In genomic region chr2:199718074-199718473, GRCh38 we compare ENCODE assay signal across 1 cellular context.
A peak's percentile ranks its signal among the peaks of the same experiment; 100 is the strongest.
TF ChIP-seq lines count a peak whose summit lies in the region.

No MANE protein-coding gene starts in this region.

TF ChIP-seq in HepG2, 621 proteins besides CTCF, POLR2A, EP300 and RAD21 (continued from another document and continues in another):
- TF ChIP-seq, protein P1, sequence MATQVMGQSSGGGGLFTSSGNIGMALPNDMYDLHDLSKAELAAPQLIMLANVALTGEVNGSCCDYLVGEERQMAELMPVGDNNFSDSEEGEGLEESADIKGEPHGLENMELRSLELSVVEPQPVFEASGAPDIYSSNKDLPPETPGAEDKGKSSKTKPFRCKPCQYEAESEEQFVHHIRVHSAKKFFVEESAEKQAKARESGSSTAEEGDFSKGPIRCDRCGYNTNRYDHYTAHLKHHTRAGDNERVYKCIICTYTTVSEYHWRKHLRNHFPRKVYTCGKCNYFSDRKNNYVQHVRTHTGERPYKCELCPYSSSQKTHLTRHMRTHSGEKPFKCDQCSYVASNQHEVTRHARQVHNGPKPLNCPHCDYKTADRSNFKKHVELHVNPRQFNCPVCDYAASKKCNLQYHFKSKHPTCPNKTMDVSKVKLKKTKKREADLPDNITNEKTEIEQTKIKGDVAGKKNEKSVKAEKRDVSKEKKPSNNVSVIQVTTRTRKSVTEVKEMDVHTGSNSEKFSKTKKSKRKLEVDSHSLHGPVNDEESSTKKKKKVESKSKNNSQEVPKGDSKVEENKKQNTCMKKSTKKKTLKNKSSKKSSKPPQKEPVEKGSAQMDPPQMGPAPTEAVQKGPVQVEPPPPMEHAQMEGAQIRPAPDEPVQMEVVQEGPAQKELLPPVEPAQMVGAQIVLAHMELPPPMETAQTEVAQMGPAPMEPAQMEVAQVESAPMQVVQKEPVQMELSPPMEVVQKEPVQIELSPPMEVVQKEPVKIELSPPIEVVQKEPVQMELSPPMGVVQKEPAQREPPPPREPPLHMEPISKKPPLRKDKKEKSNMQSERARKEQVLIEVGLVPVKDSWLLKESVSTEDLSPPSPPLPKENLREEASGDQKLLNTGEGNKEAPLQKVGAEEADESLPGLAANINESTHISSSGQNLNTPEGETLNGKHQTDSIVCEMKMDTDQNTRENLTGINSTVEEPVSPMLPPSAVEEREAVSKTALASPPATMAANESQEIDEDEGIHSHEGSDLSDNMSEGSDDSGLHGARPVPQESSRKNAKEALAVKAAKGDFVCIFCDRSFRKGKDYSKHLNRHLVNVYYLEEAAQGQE (IDR thresholded peaks at IDR 0.05; ENCODE audit: borderline replicate concordance in 1 of 2, low read depth in 1 of 2, low read length in 2 of 2) = peak in 1 of 2 experiments; percentile 38; a peak in 1 of 4 replicates
- TF ChIP-seq, protein P2, sequence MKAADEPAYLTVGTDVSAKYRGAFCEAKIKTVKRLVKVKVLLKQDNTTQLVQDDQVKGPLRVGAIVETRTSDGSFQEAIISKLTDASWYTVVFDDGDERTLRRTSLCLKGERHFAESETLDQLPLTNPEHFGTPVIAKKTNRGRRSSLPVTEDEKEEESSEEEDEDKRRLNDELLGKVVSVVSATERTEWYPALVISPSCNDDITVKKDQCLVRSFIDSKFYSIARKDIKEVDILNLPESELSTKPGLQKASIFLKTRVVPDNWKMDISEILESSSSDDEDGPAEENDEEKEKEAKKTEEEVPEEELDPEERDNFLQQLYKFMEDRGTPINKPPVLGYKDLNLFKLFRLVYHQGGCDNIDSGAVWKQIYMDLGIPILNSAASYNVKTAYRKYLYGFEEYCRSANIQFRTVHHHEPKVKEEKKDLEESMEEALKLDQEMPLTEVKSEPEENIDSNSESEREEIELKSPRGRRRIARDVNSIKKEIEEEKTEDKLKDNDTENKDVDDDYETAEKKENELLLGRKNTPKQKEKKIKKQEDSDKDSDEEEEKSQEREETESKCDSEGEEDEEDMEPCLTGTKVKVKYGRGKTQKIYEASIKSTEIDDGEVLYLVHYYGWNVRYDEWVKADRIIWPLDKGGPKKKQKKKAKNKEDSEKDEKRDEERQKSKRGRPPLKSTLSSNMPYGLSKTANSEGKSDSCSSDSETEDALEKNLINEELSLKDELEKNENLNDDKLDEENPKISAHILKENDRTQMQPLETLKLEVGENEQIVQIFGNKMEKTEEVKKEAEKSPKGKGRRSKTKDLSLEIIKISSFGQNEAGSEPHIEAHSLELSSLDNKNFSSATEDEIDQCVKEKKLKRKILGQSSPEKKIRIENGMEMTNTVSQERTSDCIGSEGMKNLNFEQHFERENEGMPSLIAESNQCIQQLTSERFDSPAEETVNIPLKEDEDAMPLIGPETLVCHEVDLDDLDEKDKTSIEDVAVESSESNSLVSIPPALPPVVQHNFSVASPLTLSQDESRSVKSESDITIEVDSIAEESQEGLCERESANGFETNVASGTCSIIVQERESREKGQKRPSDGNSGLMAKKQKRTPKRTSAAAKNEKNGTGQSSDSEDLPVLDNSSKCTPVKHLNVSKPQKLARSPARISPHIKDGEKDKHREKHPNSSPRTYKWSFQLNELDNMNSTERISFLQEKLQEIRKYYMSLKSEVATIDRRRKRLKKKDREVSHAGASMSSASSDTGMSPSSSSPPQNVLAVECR (CRISPR knock-in tag; IDR thresholded peaks at IDR 0.05; ENCODE audit: borderline replicate concordance) = no peak
- TF ChIP-seq CC2D1A (CRISPR knock-in tag; IDR thresholded peaks at IDR 0.05) = no peak
- no peak for TF ChIP-seq RFX5 (IDR thresholded peaks at IDR 0.05; ENCODE audit: low read depth, low read length)
- no peak for TF ChIP-seq ZNF607 (CRISPR knock-in tag; IDR thresholded peaks at IDR 0.05; ENCODE audit: borderline replicate concordance)
- TF ChIP-seq GABPA (IDR thresholded peaks at IDR 0.05; ENCODE audit: low read depth, low read length) = no peak
- no peak for TF ChIP-seq GABPA (CRISPR knock-in tag; IDR thresholded peaks at IDR 0.05; ENCODE audit: low read depth)
- TF ChIP-seq ZNF746 (CRISPR knock-in tag; IDR thresholded peaks at IDR 0.05) = no peak
- TF ChIP-seq GZF1 (CRISPR knock-in tag; IDR thresholded peaks at IDR 0.05) = 0 out of 2 replicates have a peak, but pooled peaks have one; percentile 62
- no peak for TF ChIP-seq KLF9 (CRISPR knock-in tag; IDR thresholded peaks at IDR 0.05; ENCODE audit: low read depth)
- TF ChIP-seq KLF6 (CRISPR knock-in tag; IDR thresholded peaks at IDR 0.05) = no peak
- no peak for TF ChIP-seq RXRB (CRISPR knock-in tag; IDR thresholded peaks at IDR 0.05; ENCODE audit: borderline replicate concordance)
- no peak for TF ChIP-seq HCFC1 (IDR thresholded peaks at IDR 0.05; ENCODE audit: low read depth, low read length)
- TF ChIP-seq ZNF362 (CRISPR knock-in tag; IDR thresholded peaks at IDR 0.05; ENCODE audit: borderline replicate concordance) = peak; percentile 86; the same call in 1 of the 2 replicates
- TF ChIP-seq ZNF792 (CRISPR knock-in tag; IDR thresholded peaks at IDR 0.05) = 0 out of 2 replicates have a peak, but pooled peaks have one; percentile 35
- no peak for TF ChIP-seq ZNF547 (CRISPR knock-in tag; IDR thresholded peaks at IDR 0.05)
- TF ChIP-seq NFYC (CRISPR knock-in tag; IDR thresholded peaks at IDR 0.05) = no peak
- no peak for TF ChIP-seq HMGXB3 (CRISPR knock-in tag; IDR thresholded peaks at IDR 0.05; ENCODE audit: borderline replicate concordance)
- TF ChIP-seq ARHGAP35 (CRISPR knock-in tag; IDR thresholded peaks at IDR 0.05; ENCODE audit: borderline replicate concordance) = no peak
- TF ChIP-seq ZNF350 (CRISPR knock-in tag; IDR thresholded peaks at IDR 0.05; ENCODE audit: borderline replicate concordance, low read depth) = no peak
- TF ChIP-seq KDM2A (CRISPR knock-in tag; IDR thresholded peaks at IDR 0.05; ENCODE audit: borderline replicate concordance, low read depth) = no peak
- no peak for TF ChIP-seq ZZZ3 (CRISPR knock-in tag; IDR thresholded peaks at IDR 0.05; ENCODE audit: borderline replicate concordance)
- no peak for TF ChIP-seq MXD4 (CRISPR knock-in tag; IDR thresholded peaks at IDR 0.05)
- no peak for TF ChIP-seq PAF1 (CRISPR knock-in tag; IDR thresholded peaks at IDR 0.05)
- TF ChIP-seq ZSCAN29 (CRISPR knock-in tag; conservative IDR thresholded peaks at IDR 0.05) = peak; percentile 73; the same call in 1 of the 2 replicates
- TF ChIP-seq, protein P3, sequence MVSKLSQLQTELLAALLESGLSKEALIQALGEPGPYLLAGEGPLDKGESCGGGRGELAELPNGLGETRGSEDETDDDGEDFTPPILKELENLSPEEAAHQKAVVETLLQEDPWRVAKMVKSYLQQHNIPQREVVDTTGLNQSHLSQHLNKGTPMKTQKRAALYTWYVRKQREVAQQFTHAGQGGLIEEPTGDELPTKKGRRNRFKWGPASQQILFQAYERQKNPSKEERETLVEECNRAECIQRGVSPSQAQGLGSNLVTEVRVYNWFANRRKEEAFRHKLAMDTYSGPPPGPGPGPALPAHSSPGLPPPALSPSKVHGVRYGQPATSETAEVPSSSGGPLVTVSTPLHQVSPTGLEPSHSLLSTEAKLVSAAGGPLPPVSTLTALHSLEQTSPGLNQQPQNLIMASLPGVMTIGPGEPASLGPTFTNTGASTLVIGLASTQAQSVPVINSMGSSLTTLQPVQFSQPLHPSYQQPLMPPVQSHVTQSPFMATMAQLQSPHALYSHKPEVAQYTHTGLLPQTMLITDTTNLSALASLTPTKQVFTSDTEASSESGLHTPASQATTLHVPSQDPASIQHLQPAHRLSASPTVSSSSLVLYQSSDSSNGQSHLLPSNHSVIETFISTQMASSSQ (IDR thresholded peaks at IDR 0.05; ENCODE audit: low read depth) = 0 out of 2 replicates have a peak, but pooled peaks have one; percentile 16
- TF ChIP-seq, protein P3 (CRISPR knock-in tag; IDR thresholded peaks at IDR 0.05; ENCODE audit: borderline replicate concordance) = no peak
- TF ChIP-seq ZNF10 (CRISPR knock-in tag; IDR thresholded peaks at IDR 0.05; ENCODE audit: borderline replicate concordance, low read depth) = no peak
- no peak for TF ChIP-seq DRAP1 (CRISPR knock-in tag; IDR thresholded peaks at IDR 0.05)
- TF ChIP-seq DPF2 (CRISPR knock-in tag; IDR thresholded peaks at IDR 0.05; ENCODE audit: borderline replicate concordance, low read depth) = peak; percentile 40; the same call in 1 of the 2 replicates
- no peak for TF ChIP-seq NR2F2 (IDR thresholded peaks at IDR 0.05; ENCODE audit: borderline replicate concordance, low read depth)
- no peak for TF ChIP-seq ZFP1 (CRISPR knock-in tag; IDR thresholded peaks at IDR 0.05)
- TF ChIP-seq KLF13 (CRISPR knock-in tag; IDR thresholded peaks at IDR 0.05) = no peak
- TF ChIP-seq ZNF549 (CRISPR knock-in tag; IDR thresholded peaks at IDR 0.05) = peak; percentile 31; the same call in 1 of the 2 replicates
- TF ChIP-seq ZNF382 (CRISPR knock-in tag; IDR thresholded peaks at IDR 0.05; ENCODE audit: borderline replicate concordance) = no peak
- TF ChIP-seq ZNF564 (CRISPR knock-in tag; IDR thresholded peaks at IDR 0.05) = 0 out of 2 replicates have a peak, but pooled peaks have one; percentile 51
- TF ChIP-seq YY1 (IDR thresholded peaks at IDR 0.05; ENCODE audit: insufficient read depth, insufficient replicate concordance, low read depth, low read length) = no peak
- TF ChIP-seq, protein P4, sequence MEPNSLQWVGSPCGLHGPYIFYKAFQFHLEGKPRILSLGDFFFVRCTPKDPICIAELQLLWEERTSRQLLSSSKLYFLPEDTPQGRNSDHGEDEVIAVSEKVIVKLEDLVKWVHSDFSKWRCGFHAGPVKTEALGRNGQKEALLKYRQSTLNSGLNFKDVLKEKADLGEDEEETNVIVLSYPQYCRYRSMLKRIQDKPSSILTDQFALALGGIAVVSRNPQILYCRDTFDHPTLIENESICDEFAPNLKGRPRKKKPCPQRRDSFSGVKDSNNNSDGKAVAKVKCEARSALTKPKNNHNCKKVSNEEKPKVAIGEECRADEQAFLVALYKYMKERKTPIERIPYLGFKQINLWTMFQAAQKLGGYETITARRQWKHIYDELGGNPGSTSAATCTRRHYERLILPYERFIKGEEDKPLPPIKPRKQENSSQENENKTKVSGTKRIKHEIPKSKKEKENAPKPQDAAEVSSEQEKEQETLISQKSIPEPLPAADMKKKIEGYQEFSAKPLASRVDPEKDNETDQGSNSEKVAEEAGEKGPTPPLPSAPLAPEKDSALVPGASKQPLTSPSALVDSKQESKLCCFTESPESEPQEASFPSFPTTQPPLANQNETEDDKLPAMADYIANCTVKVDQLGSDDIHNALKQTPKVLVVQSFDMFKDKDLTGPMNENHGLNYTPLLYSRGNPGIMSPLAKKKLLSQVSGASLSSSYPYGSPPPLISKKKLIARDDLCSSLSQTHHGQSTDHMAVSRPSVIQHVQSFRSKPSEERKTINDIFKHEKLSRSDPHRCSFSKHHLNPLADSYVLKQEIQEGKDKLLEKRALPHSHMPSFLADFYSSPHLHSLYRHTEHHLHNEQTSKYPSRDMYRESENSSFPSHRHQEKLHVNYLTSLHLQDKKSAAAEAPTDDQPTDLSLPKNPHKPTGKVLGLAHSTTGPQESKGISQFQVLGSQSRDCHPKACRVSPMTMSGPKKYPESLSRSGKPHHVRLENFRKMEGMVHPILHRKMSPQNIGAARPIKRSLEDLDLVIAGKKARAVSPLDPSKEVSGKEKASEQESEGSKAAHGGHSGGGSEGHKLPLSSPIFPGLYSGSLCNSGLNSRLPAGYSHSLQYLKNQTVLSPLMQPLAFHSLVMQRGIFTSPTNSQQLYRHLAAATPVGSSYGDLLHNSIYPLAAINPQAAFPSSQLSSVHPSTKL (CRISPR knock-in tag; IDR thresholded peaks at IDR 0.05) = peak; percentile 67
